In genomic region chrX:26286836-26287235, GRCh38 we compare ENCODE assay signal across 28 cellular contexts.
"Had no signal": no experiment of that assay in that cellular context is flagged by ENCODE, and none has a peak within 500 bp of the region (broad histone marks: within the 10 kb centered on the region; RNA-seq: fewer than 3 reads in every experiment).

No MANE protein-coding gene starts in this region.

- H3K9me3 ChIP-seq: ascending aorta had no signal

- H3K4me3 ChIP-seq: ascending aorta, breast epithelium, cardiac muscle cell, coronary artery, dorsolateral prefrontal cortex had no signal

- H3K27ac ChIP-seq: ascending aorta, breast epithelium, cardiac muscle cell, coronary artery, dorsolateral prefrontal cortex had no signal

- ATAC-seq: activated naive CD4-positive, alpha-beta T cell treated with anti-CD3 and anti-CD28 coated beads, Interleukin-2, amount 50 U/mL, for 72 hours; activated T-cell treated with anti-CD3 and anti-CD28 coated beads, Interleukin-2, amount 50 U/mL, for 72 hours; esophagus mucosa; WTC11 had no signal

- FAIRE-seq: frontal cortex had no signal

- H3K36me3 ChIP-seq: ascending aorta, breast epithelium, cardiac muscle cell had no signal

- H3K27me3 ChIP-seq: ascending aorta, breast epithelium, cardiac muscle cell had no signal

- H3K4me1 ChIP-seq: ascending aorta, breast epithelium had no signal

- DNase-seq: activated CD4-positive, alpha-beta memory T cell treated with anti-CD3 and anti-CD28 coated beads, Interleukin-2, amount 10 ng/mL, durations not matched to agents 7 days and 5 days; activated CD4-positive, alpha-beta T cell treated with anti-CD3 and anti-CD28 coated beads for 1 hour; activated CD4-positive, alpha-beta T cell treated with anti-CD3 and anti-CD28 coated beads for 4 hours; activated CD4-positive, alpha-beta T cell treated with anti-CD3 and anti-CD28 coated beads, Interleukin-2, amount 10 ng/mL, durations not matched to agents 7 days and 5 days; activated CD4-positive, alpha-beta T cell treated with anti-CD3 and anti-CD28 coated beads, Interleukin-2, amount 50 U/mL, for 4 hours; activated CD8-positive, alpha-beta memory T cell treated with anti-CD3 and anti-CD28 coated beads, Interleukin-2, amount 50 U/mL, for 48 hours; activated gamma-delta T cell; activated naive CD4-positive, alpha-beta T cell; activated naive CD4-positive, alpha-beta T cell treated with anti-CD3 and anti-CD28 coated beads, Interleukin-2, amount 10 ng/mL, durations not matched to agents 7 days and 5 days; activated naive CD8-positive, alpha-beta T cell treated with anti-CD3 and anti-CD28 coated beads, Interleukin-2, amount 10 ng/mL, durations not matched to agents 7 days and 5 days; activated T-cell treated with anti-CD3 and anti-CD28 coated beads for 4 hours; activated T-cell treated with anti-CD3 and anti-CD28 coated beads, Interleukin-2, amount 50 U/mL, for 24 hours; activated T-cell treated with anti-CD3 and anti-CD28 coated beads, Interleukin-2, amount 50 U/mL, for 72 hours; central memory CD4-positive, alpha-beta T cell; cerebellar nuclear complex; dorsolateral prefrontal cortex; effector memory CD4-positive, alpha-beta T cell; endodermal cell; foreskin fibroblast; T-helper 2 cell had no signal
